In the genomic region with DNA sequence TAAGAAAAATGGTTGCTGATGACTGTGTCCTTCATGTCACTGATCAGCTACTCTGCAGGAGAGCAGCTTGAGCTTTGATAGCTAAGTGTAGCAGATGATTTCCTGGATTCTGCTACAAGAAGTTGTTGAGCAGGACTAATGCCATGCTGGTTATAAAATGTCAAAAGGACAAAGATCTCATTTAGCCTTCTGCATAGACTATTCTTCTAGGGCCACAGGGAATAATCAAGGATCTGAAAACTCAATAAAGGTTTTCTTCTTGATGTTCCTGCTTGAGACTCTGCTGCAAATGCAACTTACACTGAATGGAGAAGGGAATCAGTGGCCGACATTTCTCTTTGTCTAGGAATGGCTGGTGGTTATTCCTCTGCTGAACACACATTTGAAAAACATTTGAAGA, we compare ENCODE assay signal across 22 cellular contexts.
A peak's percentile ranks its signal among the peaks of the same experiment; 100 is the strongest.
DNase-seq lines count a peak whose midpoint lies in the region; ATAC-seq and TF ChIP-seq lines count a peak whose summit lies in the region.
"Had no signal": no experiment of that assay in that cellular context is flagged by ENCODE, and none has a peak within 500 bp of the region (broad histone marks: within the 10 kb centered on the region; RNA-seq: fewer than 3 reads in every experiment).

No MANE protein-coding gene starts in this region.

- 0 out of 2 replicates have a peak overlapping the region, but pooled peaks have one; percentile 12 for H2AFZ ChIP-seq in GM23338
- H2AFZ ChIP-seq: GM23248 had no signal

- H3K9me3 ChIP-seq in left lung, result no peaks in the 10 kb centered on the region
- H3K9me3 ChIP-seq: A549, BE2C, HAP-1 had no signal

- no peaks in the 10 kb centered on the region for H3K79me2 ChIP-seq in GM23338 (replicated peaks; ENCODE audit: insufficient read depth)

- intact Hi-C loops in left lung (cut with DNase I), result no loop called here

- no peaks in the 10 kb centered on the region for H3K36me3 Mint-ChIP-seq in GM23338 (ENCODE audit: low read depth)
- H3K36me3 Mint-ChIP-seq: CD14-positive monocyte; CD8-positive, alpha-beta memory T cell had no signal

- H3K9me3 Mint-ChIP-seq in GM23338, result no peaks in the 10 kb centered on the region
- H3K9me3 Mint-ChIP-seq: CD4-positive, alpha-beta T cell; HFFc6 had no signal

- H3K9me2 ChIP-seq in GM23338 (ENCODE audit: insufficient read depth), result 0 out of 2 replicates have a peak, but pooled peaks cover 5% of the 10 kb centered on the region

- no peaks in the 10 kb centered on the region for H3F3A ChIP-seq in GM23338 (replicated peaks; ENCODE audit: low read depth)

- H3K27ac ChIP-seq in GM23338 (ENCODE audit: low read depth) (no peak overlapping the region), left lung (no peak overlapping the region)
- H3K27ac ChIP-seq: A549; BLaER1 treated with 17β-estradiol and CSF1 and Interleukin-3, amounts not matched to agents 10 nM and 100 nM; GM23248 had no signal

- ATAC-seq in GM23338 (no peak), left lung (no peak)
- ATAC-seq: A549 had no signal

- no peaks in the 10 kb centered on the region for H3K4me1 ChIP-seq in GM23338 (ENCODE audit: insufficient read depth)
- H3K4me1 ChIP-seq in left lung, result no peaks in the 10 kb centered on the region
- H3K4me1 ChIP-seq: A549; BE2C; BLaER1 treated with 17β-estradiol and CSF1 and Interleukin-3, amounts not matched to agents 10 nM and 100 nM; HAP-1 had no signal

- no peak overlapping the region for H3K4me3 Mint-ChIP-seq in GM23338
- H3K4me3 Mint-ChIP-seq: CD14-positive monocyte; CD4-positive, alpha-beta T cell; CD8-positive, alpha-beta memory T cell; HFFc6 had no signal

- H3K4me3 ChIP-seq in GM23338 (no peak overlapping the region), left lung (no peak overlapping the region)
- H3K4me3 ChIP-seq: A549; BLaER1 treated with 17β-estradiol and CSF1 and Interleukin-3, amounts not matched to agents 10 nM and 100 nM; GM23248; HAP-1 had no signal

- H3K27ac Mint-ChIP-seq in GM23338, result no peak overlapping the region
- H3K27ac Mint-ChIP-seq: CD14-positive monocyte; CD4-positive, alpha-beta T cell; CD8-positive, alpha-beta memory T cell; HFFc6 had no signal

- DNase-seq in GM23338 (ENCODE audit: low spot score), result no peak
- DNase-seq in NCI-H69 (lab: John Stamatoyannopoulos, UW), result peak; percentile 10
- peak; percentile 88 for DNase-seq in foreskin melanocyte
- DNase-seq in left lung, result no peak
- no peak for DNase-seq in NCI-H2171 treated with DMSO at 0.1 percent for 48 hours (lab: John Stamatoyannopoulos, UW)
- no peak for DNase-seq in activated gamma-delta T cell treated with Interleukin-2 at 50 U/mL for 16 hours
- DNase-seq in DMS153 treated with DMSO at 0.1 percent for 48 hours (lab: John Stamatoyannopoulos, UW; ENCODE audit: unreplicated experiment), result no peak
- DNase-seq: 8988T; ACHN; AML-193; BE2C; Calu3; CD4-positive, alpha-beta T cell; CD8-positive, alpha-beta memory T cell; COR-L47; DND-41; GM23248; HFFc6 had no signal

- TF ChIP-seq CTCF in GM23338 (conservative IDR thresholded peaks at IDR 0.05; ENCODE audit: low read depth in 2 of 2) (no peak), left lung (IDR thresholded peaks at IDR 0.05) (no peak)

- H3K27me3 Mint-ChIP-seq in GM23338 (ENCODE audit: insufficient read depth, low read depth, poor library complexity), result no peaks in the 10 kb centered on the region
- H3K27me3 Mint-ChIP-seq: CD4-positive, alpha-beta T cell; CD8-positive, alpha-beta memory T cell had no signal

- H3K4me2 ChIP-seq in GM23338, result no peak overlapping the region
- H3K4me2 ChIP-seq: A549; BLaER1 treated with 17β-estradiol and CSF1 and Interleukin-3, amounts not matched to agents 10 nM and 100 nM had no signal

- no peaks in the 10 kb centered on the region for H3K4me1 Mint-ChIP-seq in GM23338
- H3K4me1 Mint-ChIP-seq: CD14-positive monocyte; CD8-positive, alpha-beta memory T cell had no signal

- H3K27me3 ChIP-seq in GM23338 (ENCODE audit: insufficient read depth) (no peaks in the 10 kb centered on the region), left lung (no peaks in the 10 kb centered on the region)
- H3K27me3 ChIP-seq: BE2C; BLaER1 treated with 17β-estradiol and CSF1 and Interleukin-3, amounts not matched to agents 10 nM and 100 nM had no signal

- H4K20me1 ChIP-seq in GM23338 (replicated peaks; ENCODE audit: insufficient read depth), result no peaks in the 10 kb centered on the region
- H4K20me1 ChIP-seq: BLaER1 treated with 17β-estradiol and CSF1 and Interleukin-3, amounts not matched to agents 10 nM and 100 nM had no signal

- H3K36me3 ChIP-seq in GM23338 (ENCODE audit: insufficient read depth) (no peaks in the 10 kb centered on the region), left lung (no peaks in the 10 kb centered on the region)
- H3K36me3 ChIP-seq: BE2C; BLaER1 treated with 17β-estradiol and CSF1 and Interleukin-3, amounts not matched to agents 10 nM and 100 nM; HAP-1 had no signal

TF ChIP-seq in GM23338, 12 proteins besides CTCF, POLR2A, EP300 and RAD21 (continues in another document):
- TF ChIP-seq CREB1 (CRISPR knock-in tag; IDR thresholded peaks at IDR 0.05; ENCODE audit: low read depth) (no peak), ZNF331 (CRISPR knock-in tag; IDR thresholded peaks at IDR 0.05; ENCODE audit: low read depth) (no peak), JUNB (IDR thresholded peaks at IDR 0.05; ENCODE audit: unreplicated experiment) (no peak), EZH2phosphoT487 (IDR thresholded peaks at IDR 0.05; ENCODE audit: unreplicated experiment) (no peak), EZH2 (IDR thresholded peaks at IDR 0.05; ENCODE audit: low read depth, unreplicated experiment) (no peak), POLR2AphosphoS5 (IDR thresholded peaks at IDR 0.05; ENCODE audit: low read depth) (no peak), NANOG (IDR thresholded peaks at IDR 0.05; ENCODE audit: borderline replicate concordance) (no peak), ZNF114 (CRISPR knock-in tag; IDR thresholded peaks at IDR 0.05) (no peak)
- TF ChIP-seq, protein P1, sequence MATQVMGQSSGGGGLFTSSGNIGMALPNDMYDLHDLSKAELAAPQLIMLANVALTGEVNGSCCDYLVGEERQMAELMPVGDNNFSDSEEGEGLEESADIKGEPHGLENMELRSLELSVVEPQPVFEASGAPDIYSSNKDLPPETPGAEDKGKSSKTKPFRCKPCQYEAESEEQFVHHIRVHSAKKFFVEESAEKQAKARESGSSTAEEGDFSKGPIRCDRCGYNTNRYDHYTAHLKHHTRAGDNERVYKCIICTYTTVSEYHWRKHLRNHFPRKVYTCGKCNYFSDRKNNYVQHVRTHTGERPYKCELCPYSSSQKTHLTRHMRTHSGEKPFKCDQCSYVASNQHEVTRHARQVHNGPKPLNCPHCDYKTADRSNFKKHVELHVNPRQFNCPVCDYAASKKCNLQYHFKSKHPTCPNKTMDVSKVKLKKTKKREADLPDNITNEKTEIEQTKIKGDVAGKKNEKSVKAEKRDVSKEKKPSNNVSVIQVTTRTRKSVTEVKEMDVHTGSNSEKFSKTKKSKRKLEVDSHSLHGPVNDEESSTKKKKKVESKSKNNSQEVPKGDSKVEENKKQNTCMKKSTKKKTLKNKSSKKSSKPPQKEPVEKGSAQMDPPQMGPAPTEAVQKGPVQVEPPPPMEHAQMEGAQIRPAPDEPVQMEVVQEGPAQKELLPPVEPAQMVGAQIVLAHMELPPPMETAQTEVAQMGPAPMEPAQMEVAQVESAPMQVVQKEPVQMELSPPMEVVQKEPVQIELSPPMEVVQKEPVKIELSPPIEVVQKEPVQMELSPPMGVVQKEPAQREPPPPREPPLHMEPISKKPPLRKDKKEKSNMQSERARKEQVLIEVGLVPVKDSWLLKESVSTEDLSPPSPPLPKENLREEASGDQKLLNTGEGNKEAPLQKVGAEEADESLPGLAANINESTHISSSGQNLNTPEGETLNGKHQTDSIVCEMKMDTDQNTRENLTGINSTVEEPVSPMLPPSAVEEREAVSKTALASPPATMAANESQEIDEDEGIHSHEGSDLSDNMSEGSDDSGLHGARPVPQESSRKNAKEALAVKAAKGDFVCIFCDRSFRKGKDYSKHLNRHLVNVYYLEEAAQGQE (IDR thresholded peaks at IDR 0.05; ENCODE audit: unreplicated experiment), result no peak
- TF ChIP-seq, protein P2, sequence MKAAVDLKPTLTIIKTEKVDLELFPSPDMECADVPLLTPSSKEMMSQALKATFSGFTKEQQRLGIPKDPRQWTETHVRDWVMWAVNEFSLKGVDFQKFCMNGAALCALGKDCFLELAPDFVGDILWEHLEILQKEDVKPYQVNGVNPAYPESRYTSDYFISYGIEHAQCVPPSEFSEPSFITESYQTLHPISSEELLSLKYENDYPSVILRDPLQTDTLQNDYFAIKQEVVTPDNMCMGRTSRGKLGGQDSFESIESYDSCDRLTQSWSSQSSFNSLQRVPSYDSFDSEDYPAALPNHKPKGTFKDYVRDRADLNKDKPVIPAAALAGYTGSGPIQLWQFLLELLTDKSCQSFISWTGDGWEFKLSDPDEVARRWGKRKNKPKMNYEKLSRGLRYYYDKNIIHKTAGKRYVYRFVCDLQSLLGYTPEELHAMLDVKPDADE (IDR thresholded peaks at IDR 0.05), result no peak

Comparison
In these comparisons a context has a peak if more than half of its experiments do, and no peak if none do; other contexts are left out.
1. DNase-seq: peak in NCI-H69 (single experiment) and foreskin melanocyte (single experiment); none in GM23338 (single experiment), left lung (0 of 2), NCI-H2171 treated with DMSO at 0.1 percent for 48 hours (single experiment), activated gamma-delta T cell treated with Interleukin-2 at 50 U/mL for 16 hours (single experiment) and DMS153 treated with DMSO at 0.1 percent for 48 hours (single experiment).